21 cellular contexts compared by ENCODE assay signal in genomic region chr10:49498465-49498864, GRCh38. TPM values are rescaled to one million over a fixed set of nuclear protein-coding genes. Genes with fewer than 3 reads are reported as not detected.
DNase-seq lines count a peak whose midpoint lies in the region; ATAC-seq and TF ChIP-seq lines count a peak whose summit lies in the region.
"Had no signal": no experiment of that assay in that cellular context is flagged by ENCODE, and none has a peak within 500 bp of the region (broad histone marks: within the 10 kb centered on the region; RNA-seq: fewer than 3 reads in every experiment).

No MANE protein-coding gene starts in this region.

- H3K4me3 Mint-ChIP-seq in T-helper 17 cell (no peak overlapping the region), osteocyte (ENCODE audit: unreplicated experiment) (no peak overlapping the region)
- H3K4me3 Mint-ChIP-seq in stimulated activated effector memory CD8-positive, alpha-beta T cell treated with anti-CD3 and anti-CD28 coated beads, Interleukin-12 subunit alpha, Interleukin-12 subunit beta, amount 100 ng/mL, for 72 hours, result no peak overlapping the region
- H3K4me3 Mint-ChIP-seq: CD4-positive, alpha-beta memory T cell; H9; HFFc6 had no signal

- H3K27me3 Mint-ChIP-seq in T-helper 17 cell, result no peaks in the 10 kb centered on the region
- no peaks in the 10 kb centered on the region for H3K27me3 Mint-ChIP-seq in osteocyte (ENCODE audit: unreplicated experiment)
- H3K27me3 Mint-ChIP-seq: CD4-positive, alpha-beta memory T cell had no signal

- no peaks in the 10 kb centered on the region for H3K9me3 ChIP-seq in T-helper 17 cell (ENCODE audit: control insufficient read depth, low read length, poor library complexity, severe bottlenecking)
- H3K9me3 ChIP-seq: A549 had no signal

- peaks cover 22% of the 10 kb centered on the region for H3K4me1 Mint-ChIP-seq in T-helper 17 cell
- peaks cover 19% of the 10 kb centered on the region for H3K4me1 Mint-ChIP-seq in osteocyte (ENCODE audit: unreplicated experiment)
- peaks cover 14% of the 10 kb centered on the region for H3K4me1 Mint-ChIP-seq in stimulated activated effector memory CD8-positive, alpha-beta T cell treated with anti-CD3 and anti-CD28 coated beads, Interleukin-12 subunit alpha, Interleukin-12 subunit beta, amount 100 ng/mL, for 72 hours

- ATAC-seq in T-helper 17 cell (no peak), GM19395 (IDR thresholded peaks at IDR 0.05; ENCODE audit: unreplicated experiment) (no peak)
- no peak for ATAC-seq in stimulated activated effector memory CD8-positive, alpha-beta T cell treated with anti-CD3 and anti-CD28 coated beads, Interleukin-12 subunit alpha, Interleukin-12 subunit beta, amount 100 ng/mL, for 72 hours
- ATAC-seq: A549, HCT116 had no signal

- no peaks in the 10 kb centered on the region for H3K9me3 Mint-ChIP-seq in osteocyte (ENCODE audit: unreplicated experiment)
- H3K9me3 Mint-ChIP-seq in stimulated activated effector memory CD8-positive, alpha-beta T cell treated with anti-CD3 and anti-CD28 coated beads, Interleukin-12 subunit alpha, Interleukin-12 subunit beta, amount 100 ng/mL, for 72 hours, result no peaks in the 10 kb centered on the region
- H3K9me3 Mint-ChIP-seq: CD4-positive, alpha-beta memory T cell; H9; HFFc6 had no signal

- DNase-seq in AG10803 (ENCODE audit: low read depth), result peak; percentile 47
- no peak for DNase-seq in T-helper 17 cell
- DNase-seq in foreskin fibroblast, result peak; percentile 26 to 63
- no peak for DNase-seq in osteocyte (ENCODE audit: extremely low spot score, unreplicated experiment)
- no peak for DNase-seq in H4 (ENCODE audit: low spot score)
- DNase-seq in stimulated activated effector memory CD8-positive, alpha-beta T cell treated with anti-CD3 and anti-CD28 coated beads, Interleukin-12 subunit alpha, Interleukin-12 subunit beta, amount 100 ng/mL, for 72 hours (ENCODE audit: low spot score in 2 of 2), result no peak
- DNase-seq: 8988T; ACHN; C1 segment of cervical spinal cord; Calu3; CD4-positive, alpha-beta memory T cell; COR-L47; DMS53; DMS79 treated with DMSO at 0.1 percent for 48 hours; GF-D8; GM23248; H9; HFFc6 had no signal

- peaks cover 10% of the 10 kb centered on the region for H3K36me3 Mint-ChIP-seq in T-helper 17 cell (ENCODE audit: low read depth)
- peaks cover 57% of the 10 kb centered on the region for H3K36me3 Mint-ChIP-seq in osteocyte (ENCODE audit: unreplicated experiment)
- H3K36me3 Mint-ChIP-seq in stimulated activated effector memory CD8-positive, alpha-beta T cell treated with anti-CD3 and anti-CD28 coated beads, Interleukin-12 subunit alpha, Interleukin-12 subunit beta, amount 100 ng/mL, for 72 hours, result peaks cover 32% of the 10 kb centered on the region

- peak overlapping the region; percentile 29 for H3K27ac Mint-ChIP-seq in T-helper 17 cell
- peak overlapping the region; percentile 0 for H3K27ac Mint-ChIP-seq in osteocyte (ENCODE audit: unreplicated experiment)
- no peak overlapping the region for H3K27ac Mint-ChIP-seq in stimulated activated effector memory CD8-positive, alpha-beta T cell treated with anti-CD3 and anti-CD28 coated beads, Interleukin-12 subunit alpha, Interleukin-12 subunit beta, amount 100 ng/mL, for 72 hours
- H3K27ac Mint-ChIP-seq: CD4-positive, alpha-beta memory T cell; H9; HFFc6 had no signal

- TF ChIP-seq CTCF in AG10803 (conservative IDR thresholded peaks at IDR 0.05; ENCODE audit: low read length), result no peak
- no peak for TF ChIP-seq CTCF in foreskin fibroblast (IDR thresholded peaks at IDR 0.05; ENCODE audit: low read depth, low read length)
- no peak for TF ChIP-seq CTCF in osteocyte (IDR thresholded peaks at IDR 0.05)

- no peak overlapping the region for H3K4me3 ChIP-seq in AG10803 (ENCODE audit: low read length)
- no peak overlapping the region for H3K4me3 ChIP-seq in foreskin fibroblast (ENCODE audit: low read depth in 1 of 2, low read length in 2 of 2)
- H3K4me3 ChIP-seq: A549, GM23248 had no signal

RNA-seq across cellular contexts. Expression of gene ERCC6, which starts 40.5 kb away (rescaled TPM):
- total RNA-seq in T-helper 17 cell, result 10 to 100 TPM; 29.2 to 38.5 TPM
- total RNA-seq in osteocyte, result 184 and 187 TPM in 2 replicates
- 4.5 and 5.7 TPM in 2 replicates for total RNA-seq in H4 (2014; rRNA removed; shearing (Covaris generic))

Comparison
In these comparisons a context has a peak if more than half of its experiments do, and no peak if none do; other contexts are left out.
1. DNase-seq: peak in AG10803 (single experiment) and foreskin fibroblast (2 of 2); none in T-helper 17 cell (0 of 3), osteocyte (single experiment), H4 (single experiment) and stimulated activated effector memory CD8-positive, alpha-beta T cell treated with anti-CD3 and anti-CD28 coated beads, Interleukin-12 subunit alpha, Interleukin-12 subunit beta, amount 100 ng/mL, for 72 hours (0 of 2).